14 cellular contexts compared by ENCODE assay signal in the genomic region with DNA sequence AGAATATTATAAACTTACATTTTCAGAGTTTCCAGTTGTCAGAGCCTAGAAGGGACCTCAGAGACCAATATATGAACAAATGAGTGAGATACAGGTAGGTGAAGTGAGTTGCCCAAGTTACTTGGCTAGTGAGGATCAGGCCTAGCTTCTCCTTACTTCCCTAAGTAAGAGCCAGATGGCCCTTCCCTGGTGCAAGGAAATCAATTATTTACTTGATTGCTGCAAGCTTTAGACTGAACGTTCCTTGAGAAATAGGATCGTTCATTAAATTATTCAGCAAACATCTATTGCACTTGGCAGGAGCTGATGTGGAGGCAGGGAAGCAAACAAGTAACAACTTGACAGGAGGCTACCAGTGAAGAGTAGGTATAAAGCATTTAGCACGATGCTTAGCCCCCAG.
"Had no signal": no experiment of that assay in that cellular context is flagged by ENCODE, and none has a peak within 500 bp of the region (broad histone marks: within the 10 kb centered on the region; RNA-seq: fewer than 3 reads in every experiment).

No MANE protein-coding gene starts in this region.

- H3K9me3 ChIP-seq: neutrophil, tibial artery, upper lobe of right lung had no signal

- ATAC-seq: effector memory CD8-positive, alpha-beta T cell; foreskin keratinocyte; left lobe of liver; naive thymus-derived CD4-positive, alpha-beta T cell; right cardiac atrium; upper lobe of right lung had no signal

- H3K4me3 ChIP-seq: cardiac muscle cell, smooth muscle cell, tibial artery, upper lobe of right lung had no signal

- H3K36me3 ChIP-seq: cardiac muscle cell, neutrophil, tibial artery, upper lobe of right lung had no signal

- H3K27me3 ChIP-seq: cardiac muscle cell, foreskin keratinocyte, neutrophil, tibial artery, upper lobe of right lung had no signal

- DNase-seq: effector memory CD8-positive, alpha-beta T cell; erythroblast; immature natural killer cell; naive thymus-derived CD4-positive, alpha-beta T cell; right cardiac atrium; stimulated activated CD4-positive, alpha-beta T cell treated with anti-CD3 and anti-CD28 coated beads, Interleukin-2, amount 100 ng/mL, for 48 hours; stimulated activated naive CD4-positive, alpha-beta T cell treated with Interleukin-2 at 50 U/mL for 16 hours; tibial artery; upper lobe of right lung had no signal

- H3K27ac ChIP-seq: cardiac muscle cell, foreskin keratinocyte, neutrophil, tibial artery, upper lobe of right lung had no signal

- H3K4me1 ChIP-seq: upper lobe of right lung had no signal
